In genomic region chr6:112639436-112639835, GRCh38 we compare ENCODE assay signal across 15 cellular contexts.
A peak's percentile ranks its signal among the peaks of the same experiment; 100 is the strongest.
DNase-seq lines count a peak whose midpoint lies in the region; ATAC-seq, FAIRE-seq and TF ChIP-seq lines count a peak whose summit lies in the region.
"Had no signal": no experiment of that assay in that cellular context is flagged by ENCODE, and none has a peak within 500 bp of the region (broad histone marks: within the 10 kb centered on the region; RNA-seq: fewer than 3 reads in every experiment).

No MANE protein-coding gene starts in this region.

- DNase-seq in HS-5 (ENCODE audit: low read depth) (peak; percentile 75), retinal pigment epithelial cell (ENCODE audit: low read depth) (peak; percentile 25), hippocampal formation (lab: John Stamatoyannopoulos, UW) (no peak), 8988T (no peak), left cardiac atrium (no peak)
- DNase-seq in activated naive CD8-positive, alpha-beta T cell treated with anti-CD3 and anti-CD28 coated beads, Interleukin-2, amount 50 U/mL, for 24 hours = no peak
- DNase-seq: activated CD4-positive, alpha-beta T cell treated with anti-CD3 and anti-CD28 coated beads for 36 hours; activated T-cell treated with anti-CD3 and anti-CD28 coated beads for 4 hours; CD8-positive, alpha-beta memory T cell; right lobe of liver; T-helper 2 cell; upper lobe of right lung had no signal

- FAIRE-seq in endometrium (lab: Jason Lieb, UNC) = peak; percentile 97

- ATAC-seq in GM18909 (IDR thresholded peaks at IDR 0.05; ENCODE audit: poor library complexity, unreplicated experiment) (peak; percentile 52), left cardiac atrium (no peak)
- no peak for ATAC-seq in activated naive CD8-positive, alpha-beta T cell treated with anti-CD3 and anti-CD28 coated beads, Interleukin-2, amount 50 U/mL, for 24 hours
- ATAC-seq: activated CD4-positive, alpha-beta T cell treated with anti-CD3 and anti-CD28 coated beads for 36 hours; right lobe of liver; stimulated activated memory B cell treated with anti-CD40 and anti-IgM and Interleukin-4, amounts not matched to agents 10 μg/mL and 1 μg/mL and 100 μg/mL, for 72 hours; upper lobe of right lung had no signal

- intact Hi-C loops in left cardiac atrium (cut with DNase I) = no loop called here

- no peak overlapping the region for H3K4me3 ChIP-seq in retinal pigment epithelial cell (ENCODE audit: low read length)
- H3K4me3 ChIP-seq: right lobe of liver, upper lobe of right lung had no signal

- H3K27ac Mint-ChIP-seq in activated naive CD8-positive, alpha-beta T cell treated with anti-CD3 and anti-CD28 coated beads, Interleukin-2, amount 50 U/mL, for 24 hours = no peak overlapping the region
- H3K27ac Mint-ChIP-seq: activated CD4-positive, alpha-beta T cell treated with anti-CD3 and anti-CD28 coated beads for 36 hours; CD8-positive, alpha-beta memory T cell; stimulated activated memory B cell treated with anti-CD40 and anti-IgM and Interleukin-4, amounts not matched to agents 10 μg/mL and 1 μg/mL and 100 μg/mL, for 72 hours had no signal

- H3K27me3 Mint-ChIP-seq in activated naive CD8-positive, alpha-beta T cell treated with anti-CD3 and anti-CD28 coated beads, Interleukin-2, amount 50 U/mL, for 24 hours = no peaks in the 10 kb centered on the region
- H3K27me3 Mint-ChIP-seq: activated CD4-positive, alpha-beta T cell treated with anti-CD3 and anti-CD28 coated beads for 36 hours; CD8-positive, alpha-beta memory T cell; stimulated activated memory B cell treated with anti-CD40 and anti-IgM and Interleukin-4, amounts not matched to agents 10 μg/mL and 1 μg/mL and 100 μg/mL, for 72 hours had no signal

- no peak overlapping the region for H3K4me3 Mint-ChIP-seq in activated naive CD8-positive, alpha-beta T cell treated with anti-CD3 and anti-CD28 coated beads, Interleukin-2, amount 50 U/mL, for 24 hours
- H3K4me3 Mint-ChIP-seq: activated CD4-positive, alpha-beta T cell treated with anti-CD3 and anti-CD28 coated beads for 36 hours; CD8-positive, alpha-beta memory T cell; stimulated activated memory B cell treated with anti-CD40 and anti-IgM and Interleukin-4, amounts not matched to agents 10 μg/mL and 1 μg/mL and 100 μg/mL, for 72 hours had no signal

- no peak for TF ChIP-seq CTCF in retinal pigment epithelial cell (conservative IDR thresholded peaks at IDR 0.05; ENCODE audit: low read depth, low read length)

- no peaks in the 10 kb centered on the region for H3K9me3 Mint-ChIP-seq in activated naive CD8-positive, alpha-beta T cell treated with anti-CD3 and anti-CD28 coated beads, Interleukin-2, amount 50 U/mL, for 24 hours
- H3K9me3 Mint-ChIP-seq: stimulated activated memory B cell treated with anti-CD40 and anti-IgM and Interleukin-4, amounts not matched to agents 10 μg/mL and 1 μg/mL and 100 μg/mL, for 72 hours had no signal

- H3K36me3 Mint-ChIP-seq in activated naive CD8-positive, alpha-beta T cell treated with anti-CD3 and anti-CD28 coated beads, Interleukin-2, amount 50 U/mL, for 24 hours (ENCODE audit: low read depth) = no peaks in the 10 kb centered on the region
- H3K36me3 Mint-ChIP-seq: CD8-positive, alpha-beta memory T cell; stimulated activated memory B cell treated with anti-CD40 and anti-IgM and Interleukin-4, amounts not matched to agents 10 μg/mL and 1 μg/mL and 100 μg/mL, for 72 hours had no signal

- H3K4me1 Mint-ChIP-seq in activated naive CD8-positive, alpha-beta T cell treated with anti-CD3 and anti-CD28 coated beads, Interleukin-2, amount 50 U/mL, for 24 hours = no peaks in the 10 kb centered on the region
- H3K4me1 Mint-ChIP-seq: activated CD4-positive, alpha-beta T cell treated with anti-CD3 and anti-CD28 coated beads for 36 hours; CD8-positive, alpha-beta memory T cell; stimulated activated memory B cell treated with anti-CD40 and anti-IgM and Interleukin-4, amounts not matched to agents 10 μg/mL and 1 μg/mL and 100 μg/mL, for 72 hours had no signal

Comparison
In these comparisons a context has a peak if more than half of its experiments do, and no peak if none do; other contexts are left out.
1. DNase-seq: peak in HS-5 (single experiment) and retinal pigment epithelial cell (single experiment); none in hippocampal formation (0 of 2), 8988T (single experiment), activated naive CD8-positive, alpha-beta T cell treated with anti-CD3 and anti-CD28 coated beads, Interleukin-2, amount 50 U/mL, for 24 hours (single experiment) and left cardiac atrium (single experiment).